In the genomic region with DNA sequence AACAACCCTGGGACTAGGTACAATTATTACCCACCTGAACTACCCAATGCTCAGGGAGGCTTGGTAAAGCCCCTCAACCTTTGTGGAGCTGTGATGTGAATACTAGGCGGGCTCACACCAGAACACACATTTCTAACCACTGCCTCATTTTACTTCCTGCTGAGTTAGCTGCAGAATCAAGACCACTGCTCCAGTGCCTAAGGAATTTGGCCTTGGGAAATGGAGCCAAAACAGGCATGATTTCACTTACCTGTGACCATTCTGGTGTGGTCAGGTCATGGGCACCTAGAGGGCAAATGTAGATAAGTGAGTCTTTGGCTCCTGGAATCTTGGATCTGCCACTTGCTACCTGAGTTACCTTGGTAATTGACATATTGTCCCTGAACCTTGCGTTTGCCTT, we compare ENCODE assay signal across 15 cellular contexts. TPM values are rescaled to one million over a fixed set of nuclear protein-coding genes. Genes with fewer than 3 reads are reported as not detected.
DNase-seq lines count a peak whose midpoint lies in the region; ATAC-seq and TF ChIP-seq lines count a peak whose summit lies in the region.
"Had no signal": no experiment of that assay in that cellular context is flagged by ENCODE, and none has a peak within 500 bp of the region (broad histone marks: within the 10 kb centered on the region; RNA-seq: fewer than 3 reads in every experiment).

No MANE protein-coding gene starts in this region.

- no peak for TF ChIP-seq EP300 in upper lobe of left lung (IDR thresholded peaks at IDR 0.05)

- no peaks in the 10 kb centered on the region for H3K9me2 ChIP-seq in Karpas-422 (replicated peaks; ENCODE audit: insufficient read depth, low read length)

- no peak overlapping the region for H3K18ac ChIP-seq in mesendoderm (ENCODE audit: low read length)

- H4K20me1 ChIP-seq in Karpas-422 (ENCODE audit: insufficient read depth, low read depth, low read length) = no peaks in the 10 kb centered on the region

- no peaks in the 10 kb centered on the region for H3K27me3 ChIP-seq in Karpas-422 (ENCODE audit: low read length)
- no peaks in the 10 kb centered on the region for H3K27me3 ChIP-seq in mesendoderm (ENCODE audit: insufficient read depth, low read length, poor library complexity)
- peaks cover 0 to 7% (median 2%) of the 10 kb centered on the region in 4 donors for H3K27me3 ChIP-seq in upper lobe of left lung
- H3K27me3 ChIP-seq: Peyer's patch had no signal

- H4K5ac ChIP-seq in mesendoderm (ENCODE audit: low read length) = no peak overlapping the region

- TF ChIP-seq POLR2A in upper lobe of left lung (IDR thresholded peaks at IDR 0.05) = no peak

- H3K27ac ChIP-seq in Karpas-422 (ENCODE audit: low read length) = no peak overlapping the region
- peak overlapping the region; percentile 80 for H3K27ac ChIP-seq in caudate nucleus (ENCODE audit: low read depth, low read length)
- H3K27ac ChIP-seq in mesendoderm (ENCODE audit: low read depth, low read length) = no peak overlapping the region
- H3K27ac ChIP-seq in upper lobe of left lung = peak overlapping the region; percentile 53 to 70 (median 68)
- H3K27ac ChIP-seq: Peyer's patch, SK-N-MC had no signal

- H3K79me2 ChIP-seq in Karpas-422 (ENCODE audit: low read length) (no peaks in the 10 kb centered on the region), mesendoderm (ENCODE audit: control insufficient read depth, insufficient read depth, low read length) (peaks cover 24% of the 10 kb centered on the region)

- no peak overlapping the region for H2BK5ac ChIP-seq in mesendoderm (ENCODE audit: low read length)

- H3K9me3 ChIP-seq in Karpas-422 (ENCODE audit: low read length) = no peaks in the 10 kb centered on the region
- no peaks in the 10 kb centered on the region for H3K9me3 ChIP-seq in upper lobe of left lung

- H3K23ac ChIP-seq in mesendoderm (ENCODE audit: low read length) = no peak overlapping the region

- no peak overlapping the region for H3K9ac ChIP-seq in Karpas-422 (ENCODE audit: low read length)
- H3K9ac ChIP-seq in mesendoderm (ENCODE audit: low read length) = no peak overlapping the region

- no peak overlapping the region for H3K4me2 ChIP-seq in Karpas-422 (ENCODE audit: low read depth, low read length, poor library complexity, severe bottlenecking)
- H3K4me2 ChIP-seq in mesendoderm (ENCODE audit: low read length) = no peak overlapping the region

- H4K8ac ChIP-seq in mesendoderm (ENCODE audit: low read depth, low read length) = no peak overlapping the region

- no peak overlapping the region for H3K56ac ChIP-seq in mesendoderm (ENCODE audit: low read length)

- H2AK5ac ChIP-seq in mesendoderm (ENCODE audit: low read length) = no peak overlapping the region

- H2AFZ ChIP-seq in Karpas-422 (ENCODE audit: low read length) = no peak overlapping the region

- H3K4ac ChIP-seq in mesendoderm (ENCODE audit: low read depth, low read length) = no peak overlapping the region

- H3K79me1 ChIP-seq in mesendoderm (ENCODE audit: low read length) = peaks cover 7% of the 10 kb centered on the region

- H3K4me1 ChIP-seq in Karpas-422 (ENCODE audit: low read length) = no peaks in the 10 kb centered on the region
- peaks cover 11% of the 10 kb centered on the region for H3K4me1 ChIP-seq in mesendoderm (ENCODE audit: control insufficient read depth, low read depth, low read length)
- peaks cover 5 to 38% (median 23%) of the 10 kb centered on the region in 4 donors for H3K4me1 ChIP-seq in upper lobe of left lung

- H3K4me3 ChIP-seq in Karpas-422 (ENCODE audit: low read length) = no peak overlapping the region
- no peak overlapping the region for H3K4me3 ChIP-seq in mesendoderm (ENCODE audit: low read length)
- H3K4me3 ChIP-seq in upper lobe of left lung = no peak overlapping the region
- H3K4me3 ChIP-seq: Peyer's patch, SK-N-MC had no signal

- no peak for TF ChIP-seq CTCF in upper lobe of left lung (IDR thresholded peaks at IDR 0.05)

- H3K36me3 ChIP-seq in Karpas-422 (ENCODE audit: insufficient read depth, low read length) = no peaks in the 10 kb centered on the region
- H3K36me3 ChIP-seq in mesendoderm (ENCODE audit: control insufficient read depth, insufficient read depth, low read length) = no peaks in the 10 kb centered on the region
- no peaks in the 10 kb centered on the region for H3K36me3 ChIP-seq in upper lobe of left lung
- H3K36me3 ChIP-seq: Peyer's patch had no signal

- no peak overlapping the region for H2BK15ac ChIP-seq in mesendoderm (replicated peaks; ENCODE audit: low read depth)

- DNase-seq in Karpas-422 = peak; percentile 35
- DNase-seq in caudate nucleus (lab: John Stamatoyannopoulos, UW) = no peak
- DNase-seq in mesendoderm = peak; percentile 41
- DNase-seq in upper lobe of left lung = no peak
- no peak for DNase-seq in HUDEP-2 (lab: John Stamatoyannopoulos, UW; ENCODE audit: unreplicated experiment in 76 of 76)
- no peak for DNase-seq in NCI-H524 treated with DMSO at 0.1 percent for 48 hours (lab: John Stamatoyannopoulos, UW)
- DNase-seq in hippocampal formation (lab: John Stamatoyannopoulos, UW) = no peak
- DNase-seq: CD4-positive, CD25-positive, alpha-beta regulatory T cell; DMS79; KG1; NCI-H1092; NCI-H510A treated with DMSO at 0.1 percent for 48 hours; Peyer's patch; Right ventricle myocardium superior had no signal

- WGBS in mesendoderm (ENCODE audit: extremely low coverage, insufficient coverage, low lambda C conversion rate) = no CpG with 5 or more reads among the region's 2 CpGs
- 90 to 98% methylated on average over 2 of the region's 2 CpGs for WGBS in upper lobe of left lung, 2 donors

- no peak overlapping the region for H2BK120ac ChIP-seq in mesendoderm (ENCODE audit: low read depth, low read length)

- ATAC-seq in upper lobe of left lung (ENCODE audit: low FRiP score in 2 of 2) = no peak

RNA-seq across cellular contexts. Expression of a gene that starts 5.2 kb away (rescaled TPM):
- not detected in 2 replicates for total RNA-seq in Karpas-422 (2014; rRNA removed; shearing (Covaris generic); ENCODE audit: low replicate concordance)
- 23.3 TPM for polyA plus RNA-seq in mesendoderm (2013, experiment 1 of 2)
- polyA plus RNA-seq in mesendoderm (2013, experiment 2 of 2) = 24.1 TPM
- 10 to 100 TPM; 64.9 to 99.1 (median 86.4) TPM for total RNA-seq in upper lobe of left lung

Comparison
In these comparisons a context has a peak if more than half of its experiments do, and no peak if none do; other contexts are left out.
1. DNase-seq: peak in Karpas-422 (single experiment) and mesendoderm (single experiment); none in caudate nucleus (0 of 61), upper lobe of left lung (0 of 2), HUDEP-2 (0 of 76), NCI-H524 treated with DMSO at 0.1 percent for 48 hours (single experiment) and hippocampal formation (0 of 2).
2. H3K27ac ChIP-seq: peak in caudate nucleus (single experiment) and upper lobe of left lung (4 of 4); none in Karpas-422 (single experiment) and mesendoderm (single experiment).
3. RNA of a gene that starts 5.2 kb away (total RNA-seq): 64.9 to 99.1 TPM in upper lobe of left lung; not detected in Karpas-422; every median in the first group is over 10 times any median in the second.